9 cellular contexts compared by ENCODE assay signal in genomic region chr3:116614795-116615362, GRCh38.
DNase-seq lines count a peak whose midpoint lies in the region; ATAC-seq, FAIRE-seq and TF ChIP-seq lines count a peak whose summit lies in the region.
"Had no signal": no experiment of that assay in that cellular context is flagged by ENCODE, and none has a peak within 500 bp of the region (broad histone marks: within the 10 kb centered on the region; RNA-seq: fewer than 3 reads in every experiment).

No MANE protein-coding gene starts in this region.

- peak; percentile 5 for DNase-seq in HepG2 (ENCODE audit: low spot score)
- DNase-seq in right lobe of liver: no peak
- DNase-seq in M059J (ENCODE audit: low read depth): peak; percentile 1
- DNase-seq in choroid plexus epithelial cell (ENCODE audit: low read depth): peak; percentile 12
- DNase-seq in activated effector memory CD4-positive, alpha-beta T cell treated with Interleukin-2 at 50 U/mL for 16 hours: no peak
- no peak for DNase-seq in activated naive CD8-positive, alpha-beta T cell treated with anti-CD3 and anti-CD28 coated beads for 36 hours
- DNase-seq in left colon: no peak
- DNase-seq: DMS79 had no signal

- H3K4me1 Mint-ChIP-seq in activated naive CD8-positive, alpha-beta T cell treated with anti-CD3 and anti-CD28 coated beads for 36 hours: no peaks in the 10 kb centered on the region

- POLR2A ChIA-PET in HepG2 (lab: Yijun Ruan, JAX): no interaction called here

- H3K27me3 ChIP-seq in HepG2 (ENCODE audit: control insufficient read depth in 1 of 2, insufficient read depth in 2 of 2, low read length in 2 of 2) (no peaks in the 10 kb centered on the region), right lobe of liver (no peaks in the 10 kb centered on the region)

- H4K20me1 ChIP-seq in HepG2 (ENCODE audit: insufficient read depth, low read length): no peaks in the 10 kb centered on the region

- no peaks in the 10 kb centered on the region for H3K36me3 Mint-ChIP-seq in activated naive CD8-positive, alpha-beta T cell treated with anti-CD3 and anti-CD28 coated beads for 36 hours

- H3K27ac ChIP-seq in HepG2 (ENCODE audit: extremely low read length, insufficient read depth, low read length) (no peak overlapping the region), right lobe of liver (no peak overlapping the region)

- TF ChIP-seq RAD21 in HepG2 (CRISPR knock-in tag; IDR thresholded peaks at IDR 0.05): no peak

- H3K79me2 ChIP-seq in HepG2 (ENCODE audit: insufficient read depth, low read length): no peaks in the 10 kb centered on the region

- no peaks in the 10 kb centered on the region for H3K27me3 Mint-ChIP-seq in activated naive CD8-positive, alpha-beta T cell treated with anti-CD3 and anti-CD28 coated beads for 36 hours

- H2AFZ ChIP-seq in HepG2 (ENCODE audit: low read length): no peak overlapping the region

- H3K9ac ChIP-seq in HepG2 (ENCODE audit: insufficient read depth, low read depth, low read length): no peak overlapping the region

- no peak overlapping the region for H3K4me3 ChIP-seq in HepG2 (replicated peaks in 1 of 3; ENCODE audit: insufficient read depth in 1 of 3, low read depth in 2 of 3, low read length in 3 of 3)
- H3K4me3 ChIP-seq in right lobe of liver: no peak overlapping the region
- H3K4me3 ChIP-seq in choroid plexus epithelial cell (ENCODE audit: low read depth, low read length): no peak overlapping the region

- no peak overlapping the region for H3K4me3 Mint-ChIP-seq in activated naive CD8-positive, alpha-beta T cell treated with anti-CD3 and anti-CD28 coated beads for 36 hours

- H3K4me2 ChIP-seq in HepG2 (ENCODE audit: low read depth, low read length): no peak overlapping the region

- TF ChIP-seq CTCF in HepG2 (CRISPR knock-in tag; IDR thresholded peaks at IDR 0.05): 0 out of 2 replicates have a peak, but pooled peaks have one; percentile 20
- peak in 1 of 4 donors; percentile 10 for TF ChIP-seq CTCF in right lobe of liver (IDR thresholded peaks at IDR 0.05)
- TF ChIP-seq CTCF in choroid plexus epithelial cell (conservative IDR thresholded peaks at IDR 0.05; ENCODE audit: low read depth, low read length): peak; percentile 21

- TF ChIP-seq EP300 in HepG2 (IDR thresholded peaks at IDR 0.05; ENCODE audit: low read depth in 2 of 2, low read length in 2 of 2): no peak
- TF ChIP-seq EP300 in HepG2 (CRISPR knock-in tag; IDR thresholded peaks at IDR 0.05; ENCODE audit: borderline replicate concordance): no peak

- no TSS peak for BruUV-seq in HepG2 (replicated peaks; lab: Mats Ljungman, UMichigan)

- peak; percentile 75 for ATAC-seq in HepG2
- no peak for ATAC-seq in right lobe of liver
- no peak for ATAC-seq in GM21717 (IDR thresholded peaks at IDR 0.05; ENCODE audit: unreplicated experiment)
- ATAC-seq in left colon: no peak

- TF ChIP-seq POLR2A in HepG2 (IDR thresholded peaks at IDR 0.05; ENCODE audit: insufficient read depth in 1 of 2, low read depth in 2 of 2, low read length in 2 of 2) (no peak), right lobe of liver (IDR thresholded peaks at IDR 0.05) (no peak)

- H3K4me1 ChIP-seq in HepG2 (ENCODE audit: insufficient read depth, low read length) (no peaks in the 10 kb centered on the region), right lobe of liver (no peaks in the 10 kb centered on the region)

- CTCF ChIA-PET in HepG2 (lab: Yijun Ruan, JAX; ENCODE audit: low intra/inter-chr PET ratio, low total read pairs): no interaction called here

- 8% methylated on average over 4 of the region's 4 CpGs for WGBS in HepG2 (ENCODE audit: low lambda C conversion rate)
- WGBS in right lobe of liver (ENCODE audit: insufficient coverage, low coverage, low lambda C conversion rate, missing lambda C conversion rate): 25% methylated on average over 4 of the region's 4 CpGs

- H3K36me3 ChIP-seq in HepG2 (replicated peaks in 1 of 2; ENCODE audit: control insufficient read depth in 1 of 2, insufficient read depth in 2 of 2, low read length in 2 of 2) (no peaks in the 10 kb centered on the region), right lobe of liver (no peaks in the 10 kb centered on the region)

- H3K27ac Mint-ChIP-seq in activated naive CD8-positive, alpha-beta T cell treated with anti-CD3 and anti-CD28 coated beads for 36 hours: no peak overlapping the region

- H3K9me3 Mint-ChIP-seq in activated naive CD8-positive, alpha-beta T cell treated with anti-CD3 and anti-CD28 coated beads for 36 hours: peaks cover 2% of the 10 kb centered on the region

- peaks cover 14% of the 10 kb centered on the region; the same call in 1 of the 2 replicates for H3K9me3 ChIP-seq in HepG2 (ENCODE audit: low read length)
- no peaks in the 10 kb centered on the region for H3K9me3 ChIP-seq in right lobe of liver

- intact Hi-C loops in HepG2 (cut with micrococcal nuclease; ENCODE audit: unreplicated experiment) (loop anchor here (1.0 kb wide), 1 partner anchor 143 kb away; no protein-coding TSS in a partner anchor), right lobe of liver (cut with DNase I) (no loop called here), left colon (cut with DNase I, micrococcal nuclease) (no loop called here)

- in situ Hi-C loops in HepG2 (cut with HindIII; ENCODE audit: extremely low pct_ligation_motif_present, low pct_unique_long_range_greater_than_20kb): no loop called here

- FAIRE-seq in HepG2 (lab: Jason Lieb, UNC): peak; percentile 18

TF ChIP-seq in HepG2, 621 proteins besides CTCF, POLR2A, EP300 and RAD21:
- TF ChIP-seq ZBTB8A (CRISPR knock-in tag; IDR thresholded peaks at IDR 0.05; ENCODE audit: borderline replicate concordance, low read depth): no peak
- no peak for TF ChIP-seq GATAD2A (CRISPR knock-in tag; IDR thresholded peaks at IDR 0.05)
- no peak for TF ChIP-seq ZNF740 (CRISPR knock-in tag; IDR thresholded peaks at IDR 0.05)
- no peak for TF ChIP-seq ZFAT (CRISPR knock-in tag; conservative IDR thresholded peaks at IDR 0.05)
- no peak for TF ChIP-seq HIVEP1 (CRISPR knock-in tag; IDR thresholded peaks at IDR 0.05)
- no peak for TF ChIP-seq ZNF609 (CRISPR knock-in tag; IDR thresholded peaks at IDR 0.05; ENCODE audit: borderline replicate concordance)
- TF ChIP-seq ZNF430 (CRISPR knock-in tag; IDR thresholded peaks at IDR 0.05): no peak
- TF ChIP-seq FOXJ3 (CRISPR knock-in tag; IDR thresholded peaks at IDR 0.05; ENCODE audit: borderline replicate concordance): no peak
- no peak for TF ChIP-seq ADNP (CRISPR knock-in tag; IDR thresholded peaks at IDR 0.05)
- no peak for TF ChIP-seq MAZ (IDR thresholded peaks at IDR 0.05; ENCODE audit: borderline replicate concordance, low read depth, low read length)
- no peak for TF ChIP-seq MAZ (CRISPR knock-in tag; IDR thresholded peaks at IDR 0.05; ENCODE audit: low read depth)
- TF ChIP-seq ZFP36L2 (CRISPR knock-in tag; IDR thresholded peaks at IDR 0.05): no peak
- TF ChIP-seq ATF7-NPFF (CRISPR knock-in tag; IDR thresholded peaks at IDR 0.05; ENCODE audit: low read depth): no peak

Comparison
In these comparisons a context has a peak if more than half of its experiments do, and no peak if none do; other contexts are left out.
1. DNase-seq: peak in HepG2 (single experiment), M059J (single experiment) and choroid plexus epithelial cell (single experiment); none in right lobe of liver (0 of 3), activated effector memory CD4-positive, alpha-beta T cell treated with Interleukin-2 at 50 U/mL for 16 hours (single experiment), activated naive CD8-positive, alpha-beta T cell treated with anti-CD3 and anti-CD28 coated beads for 36 hours (single experiment) and left colon (0 of 2).